Comparison of ENCODE assay signal across 9 cellular contexts in genomic region chr17:7043544-7044268, GRCh38. TPM values are rescaled to one million over a fixed set of nuclear protein-coding genes. Genes with fewer than 3 reads are reported as not detected.
DNase-seq lines count a peak whose midpoint lies in the region; ATAC-seq and TF ChIP-seq lines count a peak whose summit lies in the region.
"Had no signal": no experiment of that assay in that cellular context is flagged by ENCODE, and none has a peak within 500 bp of the region (broad histone marks: within the 10 kb centered on the region; RNA-seq: fewer than 3 reads in every experiment).

A gene with protein sequence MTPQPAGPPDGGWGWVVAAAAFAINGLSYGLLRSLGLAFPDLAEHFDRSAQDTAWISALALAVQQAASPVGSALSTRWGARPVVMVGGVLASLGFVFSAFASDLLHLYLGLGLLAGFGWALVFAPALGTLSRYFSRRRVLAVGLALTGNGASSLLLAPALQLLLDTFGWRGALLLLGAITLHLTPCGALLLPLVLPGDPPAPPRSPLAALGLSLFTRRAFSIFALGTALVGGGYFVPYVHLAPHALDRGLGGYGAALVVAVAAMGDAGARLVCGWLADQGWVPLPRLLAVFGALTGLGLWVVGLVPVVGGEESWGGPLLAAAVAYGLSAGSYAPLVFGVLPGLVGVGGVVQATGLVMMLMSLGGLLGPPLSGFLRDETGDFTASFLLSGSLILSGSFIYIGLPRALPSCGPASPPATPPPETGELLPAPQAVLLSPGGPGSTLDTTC (minus strand): TSS chr17:7044092. CDS start chr17:7043513, 579 bp downstream.

- H3K36me3 Mint-ChIP-seq in CD4-positive, CD25-positive, alpha-beta regulatory T cell: no peaks in the 10 kb centered on the region
- peaks cover 8% of the 10 kb centered on the region for H3K36me3 Mint-ChIP-seq in activated T-helper 1 cell treated with anti-CD3 and anti-CD28 coated beads, Interleukin-12 subunit alpha, Interleukin-12 subunit beta, Interleukin-2, Interleukin-4 antibody, amounts not matched to agents 30 ng/mL and 10 ng/mL and 1 ng/mL, durations not matched to agents 14 hours and 24 hours and 36 hours (ENCODE audit: low read depth)

- peaks cover 48% of the 10 kb centered on the region for H3K4me1 ChIP-seq in CD4-positive, CD25-positive, alpha-beta regulatory T cell (ENCODE audit: control insufficient read depth, insufficient read depth, low read length, poor library complexity, severe bottlenecking)
- H3K4me1 ChIP-seq in heart left ventricle (peaks cover 0 to 41% (median 28%) of the 10 kb centered on the region in 12 donors), rectal smooth muscle tissue (ENCODE audit: control insufficient read depth, insufficient read depth, low read length) (peaks cover 17% of the 10 kb centered on the region)

- CTCF ChIA-PET in RWPE1 (lab: Yijun Ruan, JAX): interaction anchor here (0.6 kb wide), 1 partner anchor 411 kb away, joined by 5 read pairs; no protein-coding TSS in a partner anchor

- no peaks in the 10 kb centered on the region for H3K9me3 ChIP-seq in CD4-positive, CD25-positive, alpha-beta regulatory T cell (ENCODE audit: control insufficient read depth in 2 of 2, low read length in 2 of 2)
- H3K9me3 ChIP-seq in heart left ventricle: no peaks in the 10 kb centered on the region

- no peak within 1 kb of the TSS for H3K4me3 ChIP-seq in CD4-positive, CD25-positive, alpha-beta regulatory T cell (ENCODE audit: low read depth, low read length)
- H3K4me3 ChIP-seq in heart left ventricle (peak within 1 kb of the TSS; percentile 27 to 62 (median 54)), rectal smooth muscle tissue (ENCODE audit: low read length) (peak within 1 kb of the TSS; percentile 66)

- 2 to 8% (median 5%) methylated on average over 20 to 58 of the region's 58 CpGs for WGBS in heart left ventricle, 4 donors

- H3K27me3 ChIP-seq in CD4-positive, CD25-positive, alpha-beta regulatory T cell (ENCODE audit: control insufficient read depth, insufficient read depth, low read length): no peaks in the 10 kb centered on the region
- peaks cover 0 to 43% (median 21%) of the 10 kb centered on the region in 9 donors for H3K27me3 ChIP-seq in heart left ventricle
- peaks cover 10% of the 10 kb centered on the region for H3K27me3 ChIP-seq in rectal smooth muscle tissue (ENCODE audit: control insufficient read depth, insufficient read depth, low read length)

- peaks cover 12 to 55% (median 25%) of the 10 kb centered on the region in 4 donors for H3K4me1 Mint-ChIP-seq in CD4-positive, CD25-positive, alpha-beta regulatory T cell
- peaks cover 27% of the 10 kb centered on the region for H3K4me1 Mint-ChIP-seq in activated T-helper 1 cell treated with anti-CD3 and anti-CD28 coated beads, Interleukin-12 subunit alpha, Interleukin-12 subunit beta, Interleukin-2, Interleukin-4 antibody, amounts not matched to agents 30 ng/mL and 10 ng/mL and 1 ng/mL, durations not matched to agents 14 hours and 24 hours and 36 hours (ENCODE audit: low read depth)

- no peak for DNase-seq in CD4-positive, CD25-positive, alpha-beta regulatory T cell
- DNase-seq in NCI-H128 (lab: John Stamatoyannopoulos, UW; ENCODE audit: unreplicated experiment): peak; percentile 38
- no peak for DNase-seq in activated T-helper 1 cell treated with anti-CD3 and anti-CD28 coated beads, Interleukin-12 subunit alpha, Interleukin-12 subunit beta, Interleukin-2, Interleukin-4 antibody, amounts not matched to agents 30 ng/mL and 10 ng/mL and 1 ng/mL, durations not matched to agents 14 hours and 24 hours and 36 hours (ENCODE audit: low spot score)
- peak in 4 of 5 donors; percentile 41 to 79 (median 58) for DNase-seq in heart left ventricle
- DNase-seq in RWPE1 (ENCODE audit: low spot score): no peak
- DNase-seq in HuH-7 (ENCODE audit: low spot score): no peak

- no peak for TF ChIP-seq POLR2A in heart left ventricle (IDR thresholded peaks at IDR 0.05)

- peak within 1 kb of the TSS; percentile 60 for H3K27ac ChIP-seq in CD4-positive, CD25-positive, alpha-beta regulatory T cell (ENCODE audit: insufficient read depth, low read length, poor library complexity, severe bottlenecking)
- H3K27ac ChIP-seq in heart left ventricle (peak within 1 kb of the TSS in 11 of 12 donors; percentile 7 to 69 (median 45)), rectal smooth muscle tissue (ENCODE audit: low read depth, low read length) (peak within 1 kb of the TSS; percentile 3), RWPE1 (no peak within 1 kb of the TSS)

- no peak for ATAC-seq in CD4-positive, CD25-positive, alpha-beta regulatory T cell (ENCODE audit: low read depth in 2 of 2)
- ATAC-seq in heart left ventricle (peak in 3 of 4 donors; percentile 37 to 43 (median 40)), HG02852 (IDR thresholded peaks at IDR 0.05; ENCODE audit: unreplicated experiment) (no peak)
- ATAC-seq: HCT116 had no signal

- H3K36me3 ChIP-seq in CD4-positive, CD25-positive, alpha-beta regulatory T cell (ENCODE audit: control insufficient read depth, insufficient read depth, low read length): no peaks in the 10 kb centered on the region
- H3K36me3 ChIP-seq in heart left ventricle (no peaks in the 10 kb centered on the region), rectal smooth muscle tissue (ENCODE audit: control insufficient read depth, insufficient read depth, low read length) (no peaks in the 10 kb centered on the region)

- H3K9ac ChIP-seq in rectal smooth muscle tissue (ENCODE audit: low read length): peak within 1 kb of the TSS; percentile 1

- peak within 1 kb of the TSS in 2 of 3 donors; percentile 26 to 46 for H3K27ac Mint-ChIP-seq in CD4-positive, CD25-positive, alpha-beta regulatory T cell
- H3K27ac Mint-ChIP-seq in activated T-helper 1 cell treated with anti-CD3 and anti-CD28 coated beads, Interleukin-12 subunit alpha, Interleukin-12 subunit beta, Interleukin-2, Interleukin-4 antibody, amounts not matched to agents 30 ng/mL and 10 ng/mL and 1 ng/mL, durations not matched to agents 14 hours and 24 hours and 36 hours: no peak within 1 kb of the TSS

- peaks cover 32% of the 10 kb centered on the region for H3K27me3 Mint-ChIP-seq in CD4-positive, CD25-positive, alpha-beta regulatory T cell
- peaks cover 10% of the 10 kb centered on the region for H3K27me3 Mint-ChIP-seq in activated T-helper 1 cell treated with anti-CD3 and anti-CD28 coated beads, Interleukin-12 subunit alpha, Interleukin-12 subunit beta, Interleukin-2, Interleukin-4 antibody, amounts not matched to agents 30 ng/mL and 10 ng/mL and 1 ng/mL, durations not matched to agents 14 hours and 24 hours and 36 hours (ENCODE audit: insufficient read depth)

- no peak for TF ChIP-seq CTCF in heart left ventricle (IDR thresholded peaks at IDR 0.05)
- no peak for TF ChIP-seq CTCF in RWPE1 (conservative IDR thresholded peaks at IDR 0.05; ENCODE audit: low read depth)

- no peaks in the 10 kb centered on the region for H3K9me3 Mint-ChIP-seq in CD4-positive, CD25-positive, alpha-beta regulatory T cell
- H3K9me3 Mint-ChIP-seq in activated T-helper 1 cell treated with anti-CD3 and anti-CD28 coated beads, Interleukin-12 subunit alpha, Interleukin-12 subunit beta, Interleukin-2, Interleukin-4 antibody, amounts not matched to agents 30 ng/mL and 10 ng/mL and 1 ng/mL, durations not matched to agents 14 hours and 24 hours and 36 hours: no peaks in the 10 kb centered on the region

- intact Hi-C loops in activated T-helper 1 cell treated with anti-CD3 and anti-CD28 coated beads, Interleukin-12 subunit alpha, Interleukin-12 subunit beta, Interleukin-2, Interleukin-4 antibody, amounts not matched to agents 30 ng/mL and 10 ng/mL and 1 ng/mL, durations not matched to agents 14 hours and 24 hours and 36 hours (cut with micrococcal nuclease): no loop called here
- intact Hi-C loops in heart left ventricle (cut with DNase I): loop anchor here in 2 of 10 donors (2.0 to 10.0 kb wide), 2 partner anchors 93 to 251 kb away; partner anchors contain the start of gene YBX2 (in 1 of the 2)

- peak within 1 kb of the TSS; percentile 77 to 87 (median 80) for H3K4me3 Mint-ChIP-seq in CD4-positive, CD25-positive, alpha-beta regulatory T cell
- H3K4me3 Mint-ChIP-seq in activated T-helper 1 cell treated with anti-CD3 and anti-CD28 coated beads, Interleukin-12 subunit alpha, Interleukin-12 subunit beta, Interleukin-2, Interleukin-4 antibody, amounts not matched to agents 30 ng/mL and 10 ng/mL and 1 ng/mL, durations not matched to agents 14 hours and 24 hours and 36 hours: peak within 1 kb of the TSS; percentile 54

- POLR2A ChIA-PET in RWPE1 (lab: Yijun Ruan, JAX; ENCODE audit: low non-redundant PET): no interaction called here

RNA-seq across cellular contexts. Expression of the gene that starts here (rescaled TPM):
- total RNA-seq in CD4-positive, CD25-positive, alpha-beta regulatory T cell: 0.39 TPM
- 1 to 10 TPM in 1 of 4 donors, under 1 TPM in 2, not detected in 1; 0.30 to 1.2 (median 0.67) TPM for polyA plus RNA-seq in CD4-positive, CD25-positive, alpha-beta regulatory T cell
- 0.34 and 0.47 TPM in 2 replicates for total RNA-seq in activated T-helper 1 cell treated with anti-CD3 and anti-CD28 coated beads, Interleukin-12 subunit alpha, Interleukin-12 subunit beta, Interleukin-2, Interleukin-4 antibody, amounts not matched to agents 30 ng/mL and 10 ng/mL and 1 ng/mL, durations not matched to agents 14 hours and 24 hours and 36 hours
- under 1 TPM in 8 of 9 donors, not detected in 1; 0.19 to 1.00 (median 0.79) TPM for total RNA-seq in heart left ventricle
- polyA plus RNA-seq in heart left ventricle: 1 to 10 TPM in 1 of 2 donors, under 1 TPM in 1; 0.68 to 1.4 TPM

Comparison
In these comparisons a context has a peak if more than half of its experiments do, and no peak if none do; other contexts are left out.
1. ATAC-seq: peak in heart left ventricle (3 of 4); none in CD4-positive, CD25-positive, alpha-beta regulatory T cell (0 of 2) and HG02852 (single experiment).
2. DNase-seq: peak in NCI-H128 (single experiment) and heart left ventricle (4 of 5); none in CD4-positive, CD25-positive, alpha-beta regulatory T cell (0 of 3), activated T-helper 1 cell treated with anti-CD3 and anti-CD28 coated beads, Interleukin-12 subunit alpha, Interleukin-12 subunit beta, Interleukin-2, Interleukin-4 antibody, amounts not matched to agents 30 ng/mL and 10 ng/mL and 1 ng/mL, durations not matched to agents 14 hours and 24 hours and 36 hours (single experiment), RWPE1 (single experiment) and HuH-7 (single experiment).